Comparison of ENCODE assay signal across 1 cellular context in genomic region chr18:55479656-55480420, GRCh38.
TF ChIP-seq lines count a peak whose summit lies in the region.

No MANE protein-coding gene starts in this region.

TF ChIP-seq in endothelial cell of umbilical vein, 7 proteins besides CTCF, POLR2A, EP300 and RAD21:
- TF ChIP-seq EZH2 (IDR thresholded peaks at IDR 0.05; ENCODE audit: borderline replicate concordance, low read depth, low read length, severe bottlenecking) (no peak), POLR2AphosphoS5 (IDR thresholded peaks at IDR 0.05; ENCODE audit: insufficient read depth, low read depth, low read length) (peak; percentile 29), GATA2 (IDR thresholded peaks at IDR 0.05; ENCODE audit: insufficient read depth, insufficient read length, low read depth, low read length) (peak; percentile 67), MAX (IDR thresholded peaks at IDR 0.05; ENCODE audit: insufficient read depth, insufficient read length) (no peak), FOS (IDR thresholded peaks at IDR 0.05; ENCODE audit: borderline replicate concordance, insufficient read depth, low read length) (peak; percentile 16), MYC (IDR thresholded peaks at IDR 0.05; ENCODE audit: low read depth, low read length) (no peak), JUN (IDR thresholded peaks at IDR 0.05; ENCODE audit: borderline replicate concordance, insufficient read depth, insufficient read length, low read depth) (peak; percentile 56)
